In the genomic region with DNA sequence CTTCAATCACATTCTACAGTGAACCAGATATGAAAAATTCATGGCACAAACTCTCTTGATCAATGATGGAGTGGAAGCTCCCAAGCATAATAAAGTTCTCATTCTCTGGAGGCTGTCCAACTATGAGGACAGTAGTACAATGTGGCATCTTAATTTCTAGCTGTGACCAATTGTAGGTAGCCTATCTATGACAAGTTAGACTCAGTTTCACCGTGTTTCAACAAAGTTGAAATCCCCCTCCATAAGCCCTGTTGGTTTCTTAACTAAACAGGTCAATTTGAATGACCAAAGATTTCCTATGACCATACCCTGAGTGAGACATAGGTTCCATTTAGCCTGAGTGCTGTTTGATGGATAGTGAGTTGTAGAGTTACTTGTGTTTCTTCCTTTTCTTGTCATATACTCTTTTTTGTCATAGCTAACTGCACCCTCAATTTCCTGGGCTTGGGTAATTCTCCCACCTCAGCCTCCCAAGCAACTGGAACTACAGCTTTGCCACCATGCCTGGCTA, we compare ENCODE assay signal across 1 cellular context.
TF ChIP-seq lines count a peak whose summit lies in the region.

No MANE protein-coding gene starts in this region.

TF ChIP-seq in H1, 55 proteins besides CTCF, POLR2A, EP300 and RAD21:
- TF ChIP-seq KDM4A (IDR thresholded peaks at IDR 0.05; ENCODE audit: low read depth, low read length, severe bottlenecking) (no peak), EZH2 (IDR thresholded peaks at IDR 0.05; ENCODE audit: low read depth, low read length, severe bottlenecking) (no peak), TEAD4 (IDR thresholded peaks at IDR 0.05; ENCODE audit: low read depth, low read length) (no peak), NANOG (IDR thresholded peaks at IDR 0.05; ENCODE audit: insufficient read depth, low read depth, low read length, poor library complexity, severe bottlenecking) (no peak), POLR2AphosphoS5 (IDR thresholded peaks at IDR 0.05; ENCODE audit: low read depth, low read length) (no peak), GABPA (IDR thresholded peaks at IDR 0.05; ENCODE audit: borderline replicate concordance, insufficient read depth, low read length) (no peak), CBX5 (IDR thresholded peaks at IDR 0.05; ENCODE audit: low read depth, low read length) (no peak), SP4 (IDR thresholded peaks at IDR 0.05; ENCODE audit: low read length) (no peak), KDM1A (IDR thresholded peaks at IDR 0.05; ENCODE audit: borderline replicate concordance, low read length) (no peak), SUZ12 (IDR thresholded peaks at IDR 0.05; ENCODE audit: low read length) (no peak), CEBPB (IDR thresholded peaks at IDR 0.05; ENCODE audit: low read depth, low read length) (no peak), CREB1 (IDR thresholded peaks at IDR 0.05) (no peak), RBBP5 (IDR thresholded peaks at IDR 0.05; ENCODE audit: borderline replicate concordance, low read depth, low read length) (no peak), RFX5 (IDR thresholded peaks at IDR 0.05; ENCODE audit: borderline replicate concordance, low read depth, low read length) (no peak), SIN3A (conservative IDR thresholded peaks at IDR 0.05 in 1 of 2, IDR thresholded peaks at IDR 0.05 in 1 of 2; ENCODE audit: low read depth in 1 of 2, low read length in 2 of 2) (no peak), FOSL1 (IDR thresholded peaks at IDR 0.05; ENCODE audit: insufficient read depth, low read depth, low read length) (no peak), SIRT6 (IDR thresholded peaks at IDR 0.05; ENCODE audit: low read length) (no peak)
- TF ChIP-seq, protein P1, sequence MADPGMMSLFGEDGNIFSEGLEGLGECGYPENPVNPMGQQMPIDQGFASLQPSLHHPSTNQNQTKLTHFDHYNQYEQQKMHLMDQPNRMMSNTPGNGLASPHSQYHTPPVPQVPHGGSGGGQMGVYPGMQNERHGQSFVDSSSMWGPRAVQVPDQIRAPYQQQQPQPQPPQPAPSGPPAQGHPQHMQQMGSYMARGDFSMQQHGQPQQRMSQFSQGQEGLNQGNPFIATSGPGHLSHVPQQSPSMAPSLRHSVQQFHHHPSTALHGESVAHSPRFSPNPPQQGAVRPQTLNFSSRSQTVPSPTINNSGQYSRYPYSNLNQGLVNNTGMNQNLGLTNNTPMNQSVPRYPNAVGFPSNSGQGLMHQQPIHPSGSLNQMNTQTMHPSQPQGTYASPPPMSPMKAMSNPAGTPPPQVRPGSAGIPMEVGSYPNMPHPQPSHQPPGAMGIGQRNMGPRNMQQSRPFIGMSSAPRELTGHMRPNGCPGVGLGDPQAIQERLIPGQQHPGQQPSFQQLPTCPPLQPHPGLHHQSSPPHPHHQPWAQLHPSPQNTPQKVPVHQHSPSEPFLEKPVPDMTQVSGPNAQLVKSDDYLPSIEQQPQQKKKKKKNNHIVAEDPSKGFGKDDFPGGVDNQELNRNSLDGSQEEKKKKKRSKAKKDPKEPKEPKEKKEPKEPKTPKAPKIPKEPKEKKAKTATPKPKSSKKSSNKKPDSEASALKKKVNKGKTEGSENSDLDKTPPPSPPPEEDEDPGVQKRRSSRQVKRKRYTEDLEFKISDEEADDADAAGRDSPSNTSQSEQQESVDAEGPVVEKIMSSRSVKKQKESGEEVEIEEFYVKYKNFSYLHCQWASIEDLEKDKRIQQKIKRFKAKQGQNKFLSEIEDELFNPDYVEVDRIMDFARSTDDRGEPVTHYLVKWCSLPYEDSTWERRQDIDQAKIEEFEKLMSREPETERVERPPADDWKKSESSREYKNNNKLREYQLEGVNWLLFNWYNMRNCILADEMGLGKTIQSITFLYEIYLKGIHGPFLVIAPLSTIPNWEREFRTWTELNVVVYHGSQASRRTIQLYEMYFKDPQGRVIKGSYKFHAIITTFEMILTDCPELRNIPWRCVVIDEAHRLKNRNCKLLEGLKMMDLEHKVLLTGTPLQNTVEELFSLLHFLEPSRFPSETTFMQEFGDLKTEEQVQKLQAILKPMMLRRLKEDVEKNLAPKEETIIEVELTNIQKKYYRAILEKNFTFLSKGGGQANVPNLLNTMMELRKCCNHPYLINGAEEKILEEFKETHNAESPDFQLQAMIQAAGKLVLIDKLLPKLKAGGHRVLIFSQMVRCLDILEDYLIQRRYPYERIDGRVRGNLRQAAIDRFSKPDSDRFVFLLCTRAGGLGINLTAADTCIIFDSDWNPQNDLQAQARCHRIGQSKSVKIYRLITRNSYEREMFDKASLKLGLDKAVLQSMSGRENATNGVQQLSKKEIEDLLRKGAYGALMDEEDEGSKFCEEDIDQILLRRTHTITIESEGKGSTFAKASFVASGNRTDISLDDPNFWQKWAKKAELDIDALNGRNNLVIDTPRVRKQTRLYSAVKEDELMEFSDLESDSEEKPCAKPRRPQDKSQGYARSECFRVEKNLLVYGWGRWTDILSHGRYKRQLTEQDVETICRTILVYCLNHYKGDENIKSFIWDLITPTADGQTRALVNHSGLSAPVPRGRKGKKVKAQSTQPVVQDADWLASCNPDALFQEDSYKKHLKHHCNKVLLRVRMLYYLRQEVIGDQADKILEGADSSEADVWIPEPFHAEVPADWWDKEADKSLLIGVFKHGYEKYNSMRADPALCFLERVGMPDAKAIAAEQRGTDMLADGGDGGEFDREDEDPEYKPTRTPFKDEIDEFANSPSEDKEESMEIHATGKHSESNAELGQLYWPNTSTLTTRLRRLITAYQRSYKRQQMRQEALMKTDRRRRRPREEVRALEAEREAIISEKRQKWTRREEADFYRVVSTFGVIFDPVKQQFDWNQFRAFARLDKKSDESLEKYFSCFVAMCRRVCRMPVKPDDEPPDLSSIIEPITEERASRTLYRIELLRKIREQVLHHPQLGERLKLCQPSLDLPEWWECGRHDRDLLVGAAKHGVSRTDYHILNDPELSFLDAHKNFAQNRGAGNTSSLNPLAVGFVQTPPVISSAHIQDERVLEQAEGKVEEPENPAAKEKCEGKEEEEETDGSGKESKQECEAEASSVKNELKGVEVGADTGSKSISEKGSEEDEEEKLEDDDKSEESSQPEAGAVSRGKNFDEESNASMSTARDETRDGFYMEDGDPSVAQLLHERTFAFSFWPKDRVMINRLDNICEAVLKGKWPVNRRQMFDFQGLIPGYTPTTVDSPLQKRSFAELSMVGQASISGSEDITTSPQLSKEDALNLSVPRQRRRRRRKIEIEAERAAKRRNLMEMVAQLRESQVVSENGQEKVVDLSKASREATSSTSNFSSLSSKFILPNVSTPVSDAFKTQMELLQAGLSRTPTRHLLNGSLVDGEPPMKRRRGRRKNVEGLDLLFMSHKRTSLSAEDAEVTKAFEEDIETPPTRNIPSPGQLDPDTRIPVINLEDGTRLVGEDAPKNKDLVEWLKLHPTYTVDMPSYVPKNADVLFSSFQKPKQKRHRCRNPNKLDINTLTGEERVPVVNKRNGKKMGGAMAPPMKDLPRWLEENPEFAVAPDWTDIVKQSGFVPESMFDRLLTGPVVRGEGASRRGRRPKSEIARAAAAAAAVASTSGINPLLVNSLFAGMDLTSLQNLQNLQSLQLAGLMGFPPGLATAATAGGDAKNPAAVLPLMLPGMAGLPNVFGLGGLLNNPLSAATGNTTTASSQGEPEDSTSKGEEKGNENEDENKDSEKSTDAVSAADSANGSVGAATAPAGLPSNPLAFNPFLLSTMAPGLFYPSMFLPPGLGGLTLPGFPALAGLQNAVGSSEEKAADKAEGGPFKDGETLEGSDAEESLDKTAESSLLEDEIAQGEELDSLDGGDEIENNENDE (IDR thresholded peaks at IDR 0.05; ENCODE audit: insufficient replicate concordance, low read length) = no peak
- TF ChIP-seq, protein P2, sequence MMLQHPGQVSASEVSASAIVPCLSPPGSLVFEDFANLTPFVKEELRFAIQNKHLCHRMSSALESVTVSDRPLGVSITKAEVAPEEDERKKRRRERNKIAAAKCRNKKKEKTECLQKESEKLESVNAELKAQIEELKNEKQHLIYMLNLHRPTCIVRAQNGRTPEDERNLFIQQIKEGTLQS (IDR thresholded peaks at IDR 0.05; ENCODE audit: insufficient read depth, low read depth, low read length) = no peak
